Comparison of ENCODE assay signal across 14 cellular contexts in the genomic region with DNA sequence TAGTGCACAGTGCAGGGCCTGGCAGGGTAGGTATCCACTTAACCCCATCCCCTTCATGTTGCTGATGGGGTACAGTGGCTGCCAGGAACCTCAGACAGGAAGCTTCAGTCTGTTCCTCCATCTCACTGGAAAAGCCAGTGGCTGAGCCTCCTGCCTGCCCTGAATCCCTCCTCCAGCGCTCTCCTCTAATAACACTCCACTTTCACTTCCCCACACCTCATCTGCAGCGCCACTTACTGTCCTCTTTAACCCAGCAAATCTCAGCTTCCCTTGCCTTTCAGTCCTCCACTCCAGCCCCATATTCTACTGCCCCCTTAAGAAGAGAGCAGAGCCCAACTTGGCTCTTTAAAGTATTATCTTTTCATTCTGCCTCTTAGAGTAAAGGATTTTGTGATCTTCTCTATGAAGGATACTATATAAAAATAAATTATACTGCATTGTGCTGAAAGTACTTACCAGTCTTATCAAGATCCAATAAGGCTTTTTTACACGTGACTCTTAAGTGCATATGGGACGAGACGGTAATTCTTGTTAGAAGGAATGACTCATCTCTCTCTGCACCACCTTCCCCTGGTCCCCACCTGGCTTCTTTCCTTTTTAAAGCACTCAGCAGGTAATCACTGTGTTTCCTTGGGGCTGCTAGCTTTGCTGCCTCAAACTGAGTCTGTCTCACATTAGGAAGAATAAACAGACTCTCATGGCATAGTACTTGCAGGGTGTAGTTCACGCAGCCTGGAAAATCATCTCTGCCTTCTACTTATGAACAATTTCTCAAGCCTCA.
DNase-seq lines count a peak whose midpoint lies in the region; ATAC-seq and TF ChIP-seq lines count a peak whose summit lies in the region.
"Had no signal": no experiment of that assay in that cellular context is flagged by ENCODE, and none has a peak within 500 bp of the region (broad histone marks: within the 10 kb centered on the region; RNA-seq: fewer than 3 reads in every experiment).

No MANE protein-coding gene starts in this region.

- H3K27me3 Mint-ChIP-seq in dendritic cell treated with granulocyte-macrophage colony-stimulating factor and Interleukin-4, amounts not matched to agents 40 ng/mL and 50 ng/mL, for 4 days, result peaks cover 7% of the 10 kb centered on the region
- no peaks in the 10 kb centered on the region for H3K27me3 Mint-ChIP-seq in osteocyte (ENCODE audit: unreplicated experiment)
- H3K27me3 Mint-ChIP-seq: activated B cell treated with CpG ODN at 0.5 μM for 24 hours had no signal

- intact Hi-C loops in dendritic cell treated with granulocyte-macrophage colony-stimulating factor and Interleukin-4, amounts not matched to agents 40 ng/mL and 50 ng/mL, for 4 days (cut with micrococcal nuclease), result no loop called here

- H3K9me3 Mint-ChIP-seq in dendritic cell treated with granulocyte-macrophage colony-stimulating factor and Interleukin-4, amounts not matched to agents 40 ng/mL and 50 ng/mL, for 4 days, result no peaks in the 10 kb centered on the region
- H3K9me3 Mint-ChIP-seq in osteocyte (ENCODE audit: unreplicated experiment), result no peaks in the 10 kb centered on the region
- H3K9me3 Mint-ChIP-seq: activated B cell treated with CpG ODN at 0.5 μM for 24 hours; central memory CD8-positive, alpha-beta T cell; stimulated activated naive CD8-positive, alpha-beta T cell treated with anti-CD3 and anti-CD28 coated beads, Interleukin-15, amount 100 ng/mL, for 72 hours had no signal

- no peaks in the 10 kb centered on the region for H3K36me3 Mint-ChIP-seq in dendritic cell treated with granulocyte-macrophage colony-stimulating factor and Interleukin-4, amounts not matched to agents 40 ng/mL and 50 ng/mL, for 4 days (ENCODE audit: low read depth)
- peaks cover 10% of the 10 kb centered on the region for H3K36me3 Mint-ChIP-seq in osteocyte (ENCODE audit: unreplicated experiment)

- peak overlapping the region; percentile 13 for H3K27ac Mint-ChIP-seq in dendritic cell treated with granulocyte-macrophage colony-stimulating factor and Interleukin-4, amounts not matched to agents 40 ng/mL and 50 ng/mL, for 4 days
- peak overlapping the region; percentile 78 for H3K27ac Mint-ChIP-seq in osteocyte (ENCODE audit: unreplicated experiment)
- H3K27ac Mint-ChIP-seq: activated B cell treated with CpG ODN at 0.5 μM for 24 hours had no signal

- no peak overlapping the region for H3K4me3 Mint-ChIP-seq in dendritic cell treated with granulocyte-macrophage colony-stimulating factor and Interleukin-4, amounts not matched to agents 40 ng/mL and 50 ng/mL, for 4 days
- H3K4me3 Mint-ChIP-seq in osteocyte (ENCODE audit: unreplicated experiment), result no peak overlapping the region
- H3K4me3 Mint-ChIP-seq: activated B cell treated with CpG ODN at 0.5 μM for 24 hours; central memory CD8-positive, alpha-beta T cell; stimulated activated naive CD8-positive, alpha-beta T cell treated with anti-CD3 and anti-CD28 coated beads, Interleukin-15, amount 100 ng/mL, for 72 hours had no signal

- H3K4me1 Mint-ChIP-seq in dendritic cell treated with granulocyte-macrophage colony-stimulating factor and Interleukin-4, amounts not matched to agents 40 ng/mL and 50 ng/mL, for 4 days (ENCODE audit: low read depth), result peaks cover 46% of the 10 kb centered on the region
- H3K4me1 Mint-ChIP-seq in osteocyte (ENCODE audit: unreplicated experiment), result peaks cover 51% of the 10 kb centered on the region
- H3K4me1 Mint-ChIP-seq: activated B cell treated with CpG ODN at 0.5 μM for 24 hours; central memory CD8-positive, alpha-beta T cell; stimulated activated naive CD8-positive, alpha-beta T cell treated with anti-CD3 and anti-CD28 coated beads, Interleukin-15, amount 100 ng/mL, for 72 hours had no signal

- DNase-seq in NCI-H748 (lab: John Stamatoyannopoulos, UW; ENCODE audit: unreplicated experiment) (peak; percentile 6), NCI-H748 treated with DMSO at 0.1 percent for 48 hours (lab: John Stamatoyannopoulos, UW) (no peak), NCI-H2227 (lab: John Stamatoyannopoulos, UW; ENCODE audit: unreplicated experiment) (peak; percentile 20), osteocyte (ENCODE audit: extremely low spot score, unreplicated experiment) (no peak), cerebellum (ENCODE audit: low spot score) (no peak), KBM-7 (no peak)
- DNase-seq: activated B cell treated with CpG ODN at 0.5 μM for 24 hours; activated gamma-delta T cell; occipital lobe; stimulated activated CD4-positive, alpha-beta T cell treated with anti-CD3 and anti-CD28 coated beads, Interleukin-2, amount 100 ng/mL, for 48 hours; stimulated activated naive CD8-positive, alpha-beta T cell treated with anti-CD3 and anti-CD28 coated beads, Interleukin-15, amount 100 ng/mL, for 72 hours had no signal

- ATAC-seq in GM21423 (IDR thresholded peaks at IDR 0.05; ENCODE audit: unreplicated experiment), result no peak
- ATAC-seq: stimulated activated naive CD8-positive, alpha-beta T cell treated with anti-CD3 and anti-CD28 coated beads, Interleukin-15, amount 100 ng/mL, for 72 hours had no signal

- TF ChIP-seq CTCF in osteocyte (IDR thresholded peaks at IDR 0.05), result peak; percentile 27

- in situ Hi-C loops in KBM-7 (cut with MboI; ENCODE audit: low pct_unique_long_range_greater_than_20kb, low sequenced_read_pairs), result no loop called here

Comparison
In these comparisons a context has a peak if more than half of its experiments do, and no peak if none do; other contexts are left out.
1. DNase-seq: peak in NCI-H748 (single experiment) and NCI-H2227 (single experiment); none in NCI-H748 treated with DMSO at 0.1 percent for 48 hours (single experiment), osteocyte (single experiment), cerebellum (single experiment) and KBM-7 (single experiment).